In genomic region chr3:159859424-159859823, GRCh38 we compare ENCODE assay signal across 15 cellular contexts. TPM values are rescaled to one million over a fixed set of nuclear protein-coding genes. Genes with fewer than 3 reads are reported as not detected.
DNase-seq lines count a peak whose midpoint lies in the region; ATAC-seq and TF ChIP-seq lines count a peak whose summit lies in the region.
"Had no signal": no experiment of that assay in that cellular context is flagged by ENCODE, and none has a peak within 500 bp of the region (broad histone marks: within the 10 kb centered on the region; RNA-seq: fewer than 3 reads in every experiment).

No MANE protein-coding gene starts in this region.

- no peak for ATAC-seq in heart right ventricle
- ATAC-seq in HG02884 (IDR thresholded peaks at IDR 0.05; ENCODE audit: unreplicated experiment), result no peak
- no peak for ATAC-seq in GM18907 (IDR thresholded peaks at IDR 0.05; ENCODE audit: unreplicated experiment)
- ATAC-seq: T-helper 17 cell had no signal

- H3K36me3 ChIP-seq in heart right ventricle (no peaks in the 10 kb centered on the region), esophagus muscularis mucosa (no peaks in the 10 kb centered on the region)
- H3K36me3 ChIP-seq: prostate gland had no signal

- no peak for TF ChIP-seq EP300 in esophagus muscularis mucosa (IDR thresholded peaks at IDR 0.05)

- no peaks in the 10 kb centered on the region for H3K27me3 ChIP-seq in heart right ventricle
- H3K27me3 ChIP-seq in esophagus muscularis mucosa, result no peaks in the 10 kb centered on the region

- intact Hi-C loops in heart right ventricle (cut with DNase I), result loop anchor here in 2 of 10 donors (5.0 to 10.0 kb wide), 2 partner anchors 38 to 95 kb away; no protein-coding TSS in a partner anchor
- intact Hi-C loops in cardiac septum (cut with DNase I), result loop anchor here (1.0 kb wide), 1 partner anchor 255 kb away; no protein-coding TSS in a partner anchor
- intact Hi-C loops in esophagus muscularis mucosa (cut with DNase I), result no loop called here

- TF ChIP-seq CTCF in heart right ventricle (IDR thresholded peaks at IDR 0.05) (no peak), esophagus muscularis mucosa (IDR thresholded peaks at IDR 0.05) (no peak)

- H3K27ac ChIP-seq in heart right ventricle, result peak overlapping the region in 9 of 10 donors; percentile 68 to 94 (median 90)
- H3K27ac ChIP-seq in esophagus muscularis mucosa (replicated peaks in 1 of 4), result peak overlapping the region in 2 of 4 donors; percentile 2 to 36
- H3K27ac ChIP-seq in temporal lobe (ENCODE audit: low read depth, low read length), result peak overlapping the region; percentile 36
- H3K27ac ChIP-seq: prostate gland, RWPE1 had no signal

- DNase-seq in heart right ventricle, result no peak
- no peak for DNase-seq in cardiac septum (ENCODE audit: low spot score)
- DNase-seq in NCI-H69 (lab: John Stamatoyannopoulos, UW), result peak; percentile 85
- DNase-seq in esophagus muscularis mucosa (ENCODE audit: extremely low spot score), result peak; percentile 37
- DNase-seq in NCI-H2196 treated with DMSO at 0.1 percent for 48 hours (lab: John Stamatoyannopoulos, UW; ENCODE audit: unreplicated experiment), result no peak
- DNase-seq: activated B cell treated with CpG ODN at 0.5 μM for 24 hours, Calu3, NCI-H187 treated with DMSO at 0.1 percent for 48 hours, T-helper 17 cell had no signal

- no peak overlapping the region for H3K4me3 ChIP-seq in heart right ventricle
- H3K4me3 ChIP-seq in esophagus muscularis mucosa, result no peak overlapping the region
- H3K4me3 ChIP-seq: prostate gland had no signal

- no peaks in the 10 kb centered on the region for H3K9me3 ChIP-seq in heart right ventricle
- H3K9me3 ChIP-seq in esophagus muscularis mucosa, result no peaks in the 10 kb centered on the region
- H3K9me3 ChIP-seq: prostate gland had no signal

- H3K4me1 ChIP-seq in heart right ventricle, result peaks cover 6 to 98% (median 82%) of the 10 kb centered on the region in 9 donors
- H3K4me1 ChIP-seq in esophagus muscularis mucosa, result peaks cover 63 to 97% (median 95%) of the 10 kb centered on the region in 4 donors
- H3K4me1 ChIP-seq: prostate gland had no signal

- WGBS in heart right ventricle, 2 donors, result 58 to 59% methylated on average over 3 of the region's 3 CpGs
- WGBS in esophagus muscularis mucosa, result 86% methylated on average over 3 of the region's 3 CpGs

- TF ChIP-seq POLR2A in esophagus muscularis mucosa (IDR thresholded peaks at IDR 0.05; ENCODE audit: low read depth), result no peak

RNA-seq across cellular contexts. Expression of gene SCHIP1, which starts 19.8 kb away (rescaled TPM):
- total RNA-seq in heart right ventricle (10 to 100 TPM; 35.4 to 66.2 (median 57.9) TPM), cardiac septum (52.3 TPM), esophagus muscularis mucosa (10 to 100 TPM; 10.8 to 23.5 (median 14.3) TPM), temporal lobe (34.7 TPM)
- polyA plus RNA-seq in heart right ventricle, result 10 to 100 TPM; 14.8 to 62.5 TPM
- total RNA-seq: natural killer cell treated with Interleukin-12 subunit alpha and Interleukin-12 subunit beta and Interleukin-15 and Interleukin-18, amount 100 ng/mL, for 72 hours; T-helper 17 cell had no signal

Comparison
In these comparisons a context has a peak if more than half of its experiments do, and no peak if none do; other contexts are left out.
1. DNase-seq: peak in NCI-H69 (single experiment) and esophagus muscularis mucosa (single experiment); none in heart right ventricle (0 of 2), cardiac septum (single experiment) and NCI-H2196 treated with DMSO at 0.1 percent for 48 hours (single experiment).